ENCODE assay signal across 8 cellular contexts in the genomic region with DNA sequence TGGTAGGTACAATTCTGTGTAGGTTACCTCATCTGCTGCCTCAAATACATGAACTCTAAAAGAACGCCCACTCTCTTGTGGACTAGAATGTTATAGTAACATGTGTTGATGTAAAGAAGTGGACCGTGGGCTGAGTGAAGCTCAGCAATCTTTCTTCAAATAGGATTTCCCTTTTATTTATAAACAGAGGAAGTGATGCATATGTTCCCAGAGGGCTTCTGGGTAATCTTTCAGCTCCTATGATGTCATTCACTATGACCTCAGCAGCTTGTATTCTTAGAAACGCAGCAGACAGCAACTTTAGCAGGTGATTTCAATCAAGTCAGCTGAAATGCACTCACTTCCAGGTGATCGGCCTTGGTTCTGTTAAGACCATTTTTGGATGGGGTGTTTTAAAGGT. TPM values are rescaled to one million over a fixed set of nuclear protein-coding genes. Genes with fewer than 3 reads are reported as not detected.
A peak's percentile ranks its signal among the peaks of the same experiment; 100 is the strongest.
DNase-seq lines count a peak whose midpoint lies in the region; ATAC-seq and TF ChIP-seq lines count a peak whose summit lies in the region.
"Had no signal": no experiment of that assay in that cellular context is flagged by ENCODE, and none has a peak within 500 bp of the region (broad histone marks: within the 10 kb centered on the region; RNA-seq: fewer than 3 reads in every experiment).

No MANE protein-coding gene starts in this region.

- peak; percentile 28 for DNase-seq in GM10266 (ENCODE audit: extremely low spot score)
- peak; percentile 36 for DNase-seq in LHCN-M2 (ENCODE audit: low read depth)
- peak; percentile 58 for DNase-seq in brain microvascular endothelial cell
- DNase-seq in natural killer cell = no peak
- no peak for DNase-seq in MG63
- no peak for DNase-seq in NK-92 treated with Interleukin-12 subunit alpha and Interleukin-12 subunit beta, amount 100 ng/mL, for 24 hours (lab: John Stamatoyannopoulos, UW)
- DNase-seq: NCI-H524 treated with DMSO at 0.1 percent for 48 hours had no signal

- H3K4me3 Mint-ChIP-seq in natural killer cell = peak overlapping the region; percentile 50

- peak overlapping the region; percentile 80 to 91 for H3K27ac Mint-ChIP-seq in natural killer cell

- H3K27me3 ChIP-seq in brain microvascular endothelial cell (replicated peaks) = no peaks in the 10 kb centered on the region
- no peaks in the 10 kb centered on the region for H3K27me3 ChIP-seq in MG63

- H3K9me3 Mint-ChIP-seq in natural killer cell = no peaks in the 10 kb centered on the region

- peaks cover 33 to 53% of the 10 kb centered on the region in 2 donors for H3K4me1 Mint-ChIP-seq in natural killer cell

- H3K4me3 ChIP-seq in brain microvascular endothelial cell (ENCODE audit: low read depth, low read length) = no peak overlapping the region
- no peak overlapping the region for H3K4me3 ChIP-seq in MG63

- H3K36me3 Mint-ChIP-seq in natural killer cell = peaks cover 15% of the 10 kb centered on the region

- ATAC-seq in natural killer cell (peak; percentile 56 to 74 (median 63)), GM18873 (IDR thresholded peaks at IDR 0.05; ENCODE audit: low FRiP score, unreplicated experiment) (no peak)

- in situ Hi-C loops in brain microvascular endothelial cell (cut with HindIII; ENCODE audit: low pct_ligation_motif_present, low sequenced_read_pairs) = no loop called here

- H3K27ac ChIP-seq in brain microvascular endothelial cell = no peak overlapping the region

- no peak for TF ChIP-seq CTCF in GM10266 (IDR thresholded peaks at IDR 0.05; ENCODE audit: control insufficient read depth, insufficient read depth, low read depth, missing control alignments)
- TF ChIP-seq CTCF in brain microvascular endothelial cell (IDR thresholded peaks at IDR 0.05; ENCODE audit: low read depth, low read length, missing control alignments) = no peak
- no peak for TF ChIP-seq CTCF in natural killer cell (IDR thresholded peaks at IDR 0.05)

- no peaks in the 10 kb centered on the region for H3K36me3 ChIP-seq in brain microvascular endothelial cell (replicated peaks)
- H3K36me3 ChIP-seq in MG63 = no peaks in the 10 kb centered on the region

- H3K27me3 Mint-ChIP-seq in natural killer cell (ENCODE audit: low read depth in 2 of 2) = no peaks in the 10 kb centered on the region

- intact Hi-C loops in natural killer cell (cut with micrococcal nuclease) = loop anchor here (10.0 kb wide), 1 partner anchor 106 kb away; a partner anchor contains a TSS

- H3K9me3 ChIP-seq in MG63 = no peaks in the 10 kb centered on the region; the same call in 1 of the 2 replicates

RNA-seq across cellular contexts. Expression of a gene that starts 14.4 kb away (rescaled TPM):
- total RNA-seq in LHCN-M2 (2014; rRNA removed) (0.52 and 0.71 TPM in 2 replicates), natural killer cell (not detected)
- polyA plus RNA-seq in LHCN-M2 (2012) = 1.6 TPM
- 0.20 and 9.5 TPM in 2 replicates for total RNA-seq in MG63 (2014; rRNA removed; shearing (Covaris generic); ENCODE audit: low replicate concordance)

Comparison
In these comparisons a context has a peak if more than half of its experiments do, and no peak if none do; other contexts are left out.
1. DNase-seq: peak in GM10266 (single experiment), LHCN-M2 (single experiment) and brain microvascular endothelial cell (single experiment); none in natural killer cell (single experiment), MG63 (single experiment) and NK-92 treated with Interleukin-12 subunit alpha and Interleukin-12 subunit beta, amount 100 ng/mL, for 24 hours (single experiment).